12 cellular contexts compared by ENCODE assay signal in genomic region chr3:159418571-159419526, GRCh38.
DNase-seq lines count a peak whose midpoint lies in the region; ATAC-seq and TF ChIP-seq lines count a peak whose summit lies in the region.
"Had no signal": no experiment of that assay in that cellular context is flagged by ENCODE, and none has a peak within 500 bp of the region (broad histone marks: within the 10 kb centered on the region; RNA-seq: fewer than 3 reads in every experiment).

No MANE protein-coding gene starts in this region.

- H3K36me3 ChIP-seq in ACC112 (ENCODE audit: insufficient read depth, low read length) = no peaks in the 10 kb centered on the region
- no peaks in the 10 kb centered on the region for H3K36me3 ChIP-seq in effector memory CD4-positive, alpha-beta T cell (ENCODE audit: control insufficient read depth, insufficient read depth, low read length)
- H3K36me3 ChIP-seq: BE2C, HAP-1 had no signal

- peaks cover 29% of the 10 kb centered on the region for H3K4me1 ChIP-seq in ACC112 (ENCODE audit: control insufficient read depth, insufficient read depth, low read length, unreplicated experiment)
- H3K4me1 ChIP-seq in effector memory CD4-positive, alpha-beta T cell (ENCODE audit: control insufficient read depth, insufficient read depth, low read length, poor library complexity, severe bottlenecking) = no peaks in the 10 kb centered on the region
- H3K4me1 ChIP-seq: BE2C, HAP-1 had no signal

- no peak overlapping the region for H3K27ac Mint-ChIP-seq in naive thymus-derived CD8-positive, alpha-beta T cell
- H3K27ac Mint-ChIP-seq: activated T-cell treated with anti-CD3 and anti-CD28 coated beads, Interleukin-2, amount 50 U/mL, for 24 hours had no signal

- H3K79me2 ChIP-seq in ACC112 (ENCODE audit: control insufficient read depth, insufficient read depth, low read length, unreplicated experiment) = no peaks in the 10 kb centered on the region

- no peaks in the 10 kb centered on the region for H3K36me3 Mint-ChIP-seq in naive thymus-derived CD8-positive, alpha-beta T cell

- peaks cover 0 to 3% (median 0%) of the 10 kb centered on the region in 5 donors for H3K27me3 Mint-ChIP-seq in naive thymus-derived CD8-positive, alpha-beta T cell
- H3K27me3 Mint-ChIP-seq: activated T-cell treated with anti-CD3 and anti-CD28 coated beads, Interleukin-2, amount 50 U/mL, for 24 hours had no signal

- peak; percentile 1 for DNase-seq in HK-2 (ENCODE audit: unreplicated experiment)
- peak; percentile 38 for DNase-seq in astrocyte of the spinal cord (ENCODE audit: low read depth, low spot score)
- peak; percentile 91 for DNase-seq in kidney tubule cell (ENCODE audit: low spot score)
- DNase-seq in activated naive CD4-positive, alpha-beta T cell treated with Interleukin-2 at 50 U/mL for 16 hours = no peak
- no peak for DNase-seq in effector memory CD4-positive, alpha-beta T cell
- no peak for DNase-seq in cerebellum (ENCODE audit: low spot score)
- DNase-seq in naive thymus-derived CD8-positive, alpha-beta T cell = no peak
- DNase-seq: activated T-cell treated with anti-CD3 and anti-CD28 coated beads, Interleukin-2, amount 50 U/mL, for 24 hours; BE2C; Kasumi-1 had no signal

- H3K4me3 ChIP-seq in ACC112 (ENCODE audit: low read depth, low read length) (0 out of 2 replicates have a peak overlapping the region, but pooled peaks have one; percentile 26), astrocyte of the spinal cord (ENCODE audit: low read depth, low read length) (no peak overlapping the region)
- no peak overlapping the region for H3K4me3 ChIP-seq in effector memory CD4-positive, alpha-beta T cell (ENCODE audit: insufficient read depth, low read depth, low read length, poor library complexity, severe bottlenecking)
- H3K4me3 ChIP-seq: HAP-1 had no signal

- POLR2A ChIA-PET in naive thymus-derived CD8-positive, alpha-beta T cell (lab: Charles Lee) = no interaction called here

- in situ Hi-C loops in astrocyte of the spinal cord (cut with HindIII; ENCODE audit: low sequenced_read_pairs) = no loop called here

- H3K9me3 ChIP-seq in effector memory CD4-positive, alpha-beta T cell (ENCODE audit: control insufficient read depth, low read length) = no peaks in the 10 kb centered on the region
- H3K9me3 ChIP-seq: BE2C, HAP-1 had no signal

- no peaks in the 10 kb centered on the region for H3K4me1 Mint-ChIP-seq in naive thymus-derived CD8-positive, alpha-beta T cell

- no peak overlapping the region for H3K4me3 Mint-ChIP-seq in naive thymus-derived CD8-positive, alpha-beta T cell
- H3K4me3 Mint-ChIP-seq: activated T-cell treated with anti-CD3 and anti-CD28 coated beads, Interleukin-2, amount 50 U/mL, for 24 hours had no signal

- no peaks in the 10 kb centered on the region for H3K27me3 ChIP-seq in ACC112 (ENCODE audit: insufficient read depth, low read length)
- no peaks in the 10 kb centered on the region for H3K27me3 ChIP-seq in effector memory CD4-positive, alpha-beta T cell (replicated peaks; ENCODE audit: control insufficient read depth, insufficient read depth, low read length, poor library complexity, severe bottlenecking)
- H3K27me3 ChIP-seq: BE2C had no signal

- peak overlapping the region; percentile 59; the same call in 1 of the 2 replicates for H3K27ac ChIP-seq in ACC112 (ENCODE audit: low read depth, low read length)
- no peak overlapping the region for H3K27ac ChIP-seq in effector memory CD4-positive, alpha-beta T cell (ENCODE audit: insufficient read depth, low read length, poor library complexity, severe bottlenecking)

- peak overlapping the region; percentile 78 for H2AFZ ChIP-seq in ACC112 (ENCODE audit: low read length, unreplicated experiment)

- no peak for TF ChIP-seq CTCF in astrocyte of the spinal cord (IDR thresholded peaks at IDR 0.05; ENCODE audit: low read depth, low read length)

- H3K9me3 Mint-ChIP-seq in naive thymus-derived CD8-positive, alpha-beta T cell = peaks cover 0 to 11% (median 6%) of the 10 kb centered on the region in 9 donors

- no peak for ATAC-seq in naive thymus-derived CD8-positive, alpha-beta T cell

Comparison
In these comparisons a context has a peak if more than half of its experiments do, and no peak if none do; other contexts are left out.
1. DNase-seq: peak in HK-2 (single experiment), astrocyte of the spinal cord (single experiment) and kidney tubule cell (single experiment); none in activated naive CD4-positive, alpha-beta T cell treated with Interleukin-2 at 50 U/mL for 16 hours (single experiment), effector memory CD4-positive, alpha-beta T cell (0 of 3), cerebellum (single experiment) and naive thymus-derived CD8-positive, alpha-beta T cell (0 of 10).